ENCODE assay signal across 9 cellular contexts in the genomic region with DNA sequence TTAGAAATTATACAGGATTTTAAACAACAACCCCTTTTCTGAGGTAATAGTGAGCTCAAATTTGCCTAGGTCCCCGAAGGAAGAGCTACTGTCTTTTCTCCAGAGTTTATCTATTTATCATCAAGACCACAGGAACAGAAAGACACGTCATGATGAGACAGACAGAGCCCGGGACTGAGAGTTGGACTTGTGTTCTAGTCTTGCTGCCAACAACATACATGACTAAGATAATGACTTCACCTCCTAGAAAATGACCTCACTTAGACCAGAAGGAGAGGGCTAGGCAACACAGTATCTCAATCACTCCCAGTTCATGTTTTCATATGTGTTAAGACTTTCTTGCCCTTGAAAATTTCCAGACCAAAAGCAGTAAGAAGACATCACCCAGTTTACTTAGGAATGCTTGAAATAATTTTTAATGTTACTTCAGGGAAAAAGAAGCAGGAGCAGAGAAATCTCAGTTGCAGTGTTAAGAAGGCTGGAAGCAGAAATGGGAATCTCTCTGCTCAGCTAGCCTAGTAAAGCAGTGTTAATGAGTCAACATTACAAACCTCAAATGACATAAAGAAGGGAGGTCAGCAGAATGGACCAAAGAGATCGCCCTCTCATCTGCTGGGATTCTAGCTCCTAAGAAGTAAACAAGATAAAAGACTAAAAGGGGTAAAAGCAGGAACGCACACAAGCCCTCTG. TPM values are rescaled to one million over a fixed set of nuclear protein-coding genes. Genes with fewer than 3 reads are reported as not detected.
A peak's percentile ranks its signal among the peaks of the same experiment; 100 is the strongest.
DNase-seq lines count a peak whose midpoint lies in the region; ATAC-seq, FAIRE-seq and TF ChIP-seq lines count a peak whose summit lies in the region.
"Had no signal": no experiment of that assay in that cellular context is flagged by ENCODE, and none has a peak within 500 bp of the region (broad histone marks: within the 10 kb centered on the region; RNA-seq: fewer than 3 reads in every experiment).

No MANE protein-coding gene starts in this region.

- no peak overlapping the region for H3K27ac Mint-ChIP-seq in activated naive CD8-positive, alpha-beta T cell treated with anti-CD3 and anti-CD28 coated beads, Interleukin-2, amount 50 U/mL, for 24 hours

- no peak overlapping the region for H3K4me3 Mint-ChIP-seq in activated naive CD8-positive, alpha-beta T cell treated with anti-CD3 and anti-CD28 coated beads, Interleukin-2, amount 50 U/mL, for 24 hours

- no peaks in the 10 kb centered on the region for H3K36me3 Mint-ChIP-seq in activated naive CD8-positive, alpha-beta T cell treated with anti-CD3 and anti-CD28 coated beads, Interleukin-2, amount 50 U/mL, for 24 hours (ENCODE audit: low read depth)

- no peaks in the 10 kb centered on the region for H3K27me3 Mint-ChIP-seq in activated naive CD8-positive, alpha-beta T cell treated with anti-CD3 and anti-CD28 coated beads, Interleukin-2, amount 50 U/mL, for 24 hours

- TF ChIP-seq CTCF in fibroblast of mammary gland (conservative IDR thresholded peaks at IDR 0.05; ENCODE audit: control insufficient read depth, insufficient read depth, low read depth, low read length): no peak

- DNase-seq in GM12892 (ENCODE audit: insufficient read length): no peak
- DNase-seq in fibroblast of mammary gland (ENCODE audit: low read depth): peak; percentile 100
- DNase-seq in renal cortical epithelial cell (ENCODE audit: low read depth): peak; percentile 97
- no peak for DNase-seq in T-helper 1 cell
- DNase-seq in activated naive CD8-positive, alpha-beta T cell treated with anti-CD3 and anti-CD28 coated beads, Interleukin-2, amount 50 U/mL, for 24 hours: no peak
- no peak for DNase-seq in COLO668 (lab: John Stamatoyannopoulos, UW; ENCODE audit: unreplicated experiment)

- no peak for ATAC-seq in activated naive CD8-positive, alpha-beta T cell treated with anti-CD3 and anti-CD28 coated beads, Interleukin-2, amount 50 U/mL, for 24 hours
- no peak for ATAC-seq in GM18858 (IDR thresholded peaks at IDR 0.05; ENCODE audit: unreplicated experiment)

- no peaks in the 10 kb centered on the region for H3K4me1 Mint-ChIP-seq in activated naive CD8-positive, alpha-beta T cell treated with anti-CD3 and anti-CD28 coated beads, Interleukin-2, amount 50 U/mL, for 24 hours

- no peak overlapping the region for H3K4me3 ChIP-seq in fibroblast of mammary gland (ENCODE audit: control insufficient read depth, low read depth, low read length)

- TF ChIP-seq POLR2A in GM12892 (IDR thresholded peaks at IDR 0.05; ENCODE audit: low read depth, low read length): no peak

- FAIRE-seq in GM12892 (lab: Jason Lieb, UNC): peak; percentile 27
- FAIRE-seq: GM18507 had no signal

- no peaks in the 10 kb centered on the region for H3K9me3 Mint-ChIP-seq in activated naive CD8-positive, alpha-beta T cell treated with anti-CD3 and anti-CD28 coated beads, Interleukin-2, amount 50 U/mL, for 24 hours

TF ChIP-seq in PFSK-1, 5 proteins besides CTCF, POLR2A, EP300 and RAD21:
- peak; percentile 51; the same call in 1 of the 2 replicates for TF ChIP-seq SIN3A (IDR thresholded peaks at IDR 0.05; ENCODE audit: borderline replicate concordance, insufficient read depth, low read length)
- no peak for TF ChIP-seq FOXP2 (optimal IDR thresholded peaks at IDR 0.05; ENCODE audit: borderline replicate concordance, extremely low read depth, extremely low read length, insufficient read depth)
- no peak for TF ChIP-seq POLR2AphosphoS5 (IDR thresholded peaks at IDR 0.05; ENCODE audit: low read depth, low read length)
- TF ChIP-seq, protein P1, sequence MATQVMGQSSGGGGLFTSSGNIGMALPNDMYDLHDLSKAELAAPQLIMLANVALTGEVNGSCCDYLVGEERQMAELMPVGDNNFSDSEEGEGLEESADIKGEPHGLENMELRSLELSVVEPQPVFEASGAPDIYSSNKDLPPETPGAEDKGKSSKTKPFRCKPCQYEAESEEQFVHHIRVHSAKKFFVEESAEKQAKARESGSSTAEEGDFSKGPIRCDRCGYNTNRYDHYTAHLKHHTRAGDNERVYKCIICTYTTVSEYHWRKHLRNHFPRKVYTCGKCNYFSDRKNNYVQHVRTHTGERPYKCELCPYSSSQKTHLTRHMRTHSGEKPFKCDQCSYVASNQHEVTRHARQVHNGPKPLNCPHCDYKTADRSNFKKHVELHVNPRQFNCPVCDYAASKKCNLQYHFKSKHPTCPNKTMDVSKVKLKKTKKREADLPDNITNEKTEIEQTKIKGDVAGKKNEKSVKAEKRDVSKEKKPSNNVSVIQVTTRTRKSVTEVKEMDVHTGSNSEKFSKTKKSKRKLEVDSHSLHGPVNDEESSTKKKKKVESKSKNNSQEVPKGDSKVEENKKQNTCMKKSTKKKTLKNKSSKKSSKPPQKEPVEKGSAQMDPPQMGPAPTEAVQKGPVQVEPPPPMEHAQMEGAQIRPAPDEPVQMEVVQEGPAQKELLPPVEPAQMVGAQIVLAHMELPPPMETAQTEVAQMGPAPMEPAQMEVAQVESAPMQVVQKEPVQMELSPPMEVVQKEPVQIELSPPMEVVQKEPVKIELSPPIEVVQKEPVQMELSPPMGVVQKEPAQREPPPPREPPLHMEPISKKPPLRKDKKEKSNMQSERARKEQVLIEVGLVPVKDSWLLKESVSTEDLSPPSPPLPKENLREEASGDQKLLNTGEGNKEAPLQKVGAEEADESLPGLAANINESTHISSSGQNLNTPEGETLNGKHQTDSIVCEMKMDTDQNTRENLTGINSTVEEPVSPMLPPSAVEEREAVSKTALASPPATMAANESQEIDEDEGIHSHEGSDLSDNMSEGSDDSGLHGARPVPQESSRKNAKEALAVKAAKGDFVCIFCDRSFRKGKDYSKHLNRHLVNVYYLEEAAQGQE (IDR thresholded peaks at IDR 0.05; ENCODE audit: insufficient read depth in 1 of 2, low read depth in 2 of 2, low read length in 2 of 2): peak in 1 of 2 experiments; percentile 59; a peak in 1 of 4 replicates
- 0 out of 2 replicates have a peak, but pooled peaks have one; percentile 53 for TF ChIP-seq TAF1 (IDR thresholded peaks at IDR 0.05; ENCODE audit: borderline replicate concordance, insufficient read depth, low read length)

RNA-seq across cellular contexts. Expression of a gene that starts 24.9 kb away (rescaled TPM):
- polyA plus RNA-seq in GM12892 (2012; ENCODE audit: missing spikeins): not detected
- 34.6 TPM for polyA plus RNA-seq in PFSK-1 (2012; ENCODE audit: insufficient read length, low read depth)
- 133 and 173 TPM in 2 replicates for total RNA-seq in renal cortical epithelial cell

Comparison
In these comparisons a context has a peak if more than half of its experiments do, and no peak if none do; other contexts are left out.
1. DNase-seq: peak in fibroblast of mammary gland (single experiment) and renal cortical epithelial cell (single experiment); none in GM12892 (single experiment), T-helper 1 cell (0 of 5), activated naive CD8-positive, alpha-beta T cell treated with anti-CD3 and anti-CD28 coated beads, Interleukin-2, amount 50 U/mL, for 24 hours (single experiment) and COLO668 (single experiment).